ENCODE assay signal across 1 cellular context in the genomic region with DNA sequence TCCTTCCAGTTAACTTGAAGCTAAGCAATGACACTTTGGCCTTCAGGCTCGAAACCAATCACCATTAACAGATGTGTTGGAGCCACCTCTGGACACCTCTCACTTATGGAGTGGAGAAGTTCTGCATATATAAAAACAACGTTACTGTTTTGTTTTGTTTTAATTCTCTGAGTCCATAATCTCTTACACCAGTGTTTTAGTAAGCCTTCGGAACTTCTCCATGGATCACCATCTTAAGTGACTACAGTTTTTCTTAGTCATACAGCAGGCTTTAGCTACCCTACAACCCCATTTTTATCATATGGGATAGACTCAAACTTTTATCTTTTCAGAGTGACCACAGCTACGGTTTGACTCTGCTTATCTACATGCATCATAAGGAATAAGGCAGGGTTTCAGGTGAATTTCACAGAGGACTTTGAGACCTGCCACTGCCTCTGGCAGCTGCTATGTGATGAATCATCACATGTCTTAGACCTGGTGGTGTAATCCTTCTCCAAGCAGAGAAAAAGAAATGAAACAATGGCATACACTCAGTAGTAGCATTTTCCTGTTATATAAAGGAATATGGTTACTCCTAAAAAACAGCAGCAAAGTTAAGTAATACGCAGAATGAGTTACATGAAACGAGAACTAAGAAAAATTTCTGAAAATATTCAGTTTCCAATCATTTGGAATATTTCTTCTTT.
TF ChIP-seq lines count a peak whose summit lies in the region.

No MANE protein-coding gene starts in this region.

TF ChIP-seq in HepG2, 621 proteins besides CTCF, POLR2A, EP300 and RAD21 (continued from another document):
- TF ChIP-seq ZNF337 (CRISPR knock-in tag; IDR thresholded peaks at IDR 0.05; ENCODE audit: borderline replicate concordance, low read depth), result no peak
- TF ChIP-seq HMG20A (CRISPR knock-in tag; IDR thresholded peaks at IDR 0.05; ENCODE audit: borderline replicate concordance), result peak; percentile 29; the same call in 1 of the 2 replicates
- TF ChIP-seq FOSL1 (CRISPR knock-in tag; IDR thresholded peaks at IDR 0.05; ENCODE audit: borderline replicate concordance), result 0 out of 2 replicates have a peak, but pooled peaks have one; percentile 10
- TF ChIP-seq, protein P1, sequence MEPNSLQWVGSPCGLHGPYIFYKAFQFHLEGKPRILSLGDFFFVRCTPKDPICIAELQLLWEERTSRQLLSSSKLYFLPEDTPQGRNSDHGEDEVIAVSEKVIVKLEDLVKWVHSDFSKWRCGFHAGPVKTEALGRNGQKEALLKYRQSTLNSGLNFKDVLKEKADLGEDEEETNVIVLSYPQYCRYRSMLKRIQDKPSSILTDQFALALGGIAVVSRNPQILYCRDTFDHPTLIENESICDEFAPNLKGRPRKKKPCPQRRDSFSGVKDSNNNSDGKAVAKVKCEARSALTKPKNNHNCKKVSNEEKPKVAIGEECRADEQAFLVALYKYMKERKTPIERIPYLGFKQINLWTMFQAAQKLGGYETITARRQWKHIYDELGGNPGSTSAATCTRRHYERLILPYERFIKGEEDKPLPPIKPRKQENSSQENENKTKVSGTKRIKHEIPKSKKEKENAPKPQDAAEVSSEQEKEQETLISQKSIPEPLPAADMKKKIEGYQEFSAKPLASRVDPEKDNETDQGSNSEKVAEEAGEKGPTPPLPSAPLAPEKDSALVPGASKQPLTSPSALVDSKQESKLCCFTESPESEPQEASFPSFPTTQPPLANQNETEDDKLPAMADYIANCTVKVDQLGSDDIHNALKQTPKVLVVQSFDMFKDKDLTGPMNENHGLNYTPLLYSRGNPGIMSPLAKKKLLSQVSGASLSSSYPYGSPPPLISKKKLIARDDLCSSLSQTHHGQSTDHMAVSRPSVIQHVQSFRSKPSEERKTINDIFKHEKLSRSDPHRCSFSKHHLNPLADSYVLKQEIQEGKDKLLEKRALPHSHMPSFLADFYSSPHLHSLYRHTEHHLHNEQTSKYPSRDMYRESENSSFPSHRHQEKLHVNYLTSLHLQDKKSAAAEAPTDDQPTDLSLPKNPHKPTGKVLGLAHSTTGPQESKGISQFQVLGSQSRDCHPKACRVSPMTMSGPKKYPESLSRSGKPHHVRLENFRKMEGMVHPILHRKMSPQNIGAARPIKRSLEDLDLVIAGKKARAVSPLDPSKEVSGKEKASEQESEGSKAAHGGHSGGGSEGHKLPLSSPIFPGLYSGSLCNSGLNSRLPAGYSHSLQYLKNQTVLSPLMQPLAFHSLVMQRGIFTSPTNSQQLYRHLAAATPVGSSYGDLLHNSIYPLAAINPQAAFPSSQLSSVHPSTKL (CRISPR knock-in tag; IDR thresholded peaks at IDR 0.05), result peak; percentile 65; the same call in 1 of the 2 replicates
- TF ChIP-seq, protein P2, sequence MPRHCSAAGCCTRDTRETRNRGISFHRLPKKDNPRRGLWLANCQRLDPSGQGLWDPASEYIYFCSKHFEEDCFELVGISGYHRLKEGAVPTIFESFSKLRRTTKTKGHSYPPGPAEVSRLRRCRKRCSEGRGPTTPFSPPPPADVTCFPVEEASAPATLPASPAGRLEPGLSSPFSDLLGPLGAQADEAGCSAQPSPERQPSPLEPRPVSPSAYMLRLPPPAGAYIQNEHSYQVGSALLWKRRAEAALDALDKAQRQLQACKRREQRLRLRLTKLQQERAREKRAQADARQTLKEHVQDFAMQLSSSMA (CRISPR knock-in tag; IDR thresholded peaks at IDR 0.05), result no peak
- TF ChIP-seq SAP130 (CRISPR knock-in tag; IDR thresholded peaks at IDR 0.05; ENCODE audit: low read depth), result peak; percentile 26; the same call in 1 of the 2 replicates
- TF ChIP-seq, protein P3, sequence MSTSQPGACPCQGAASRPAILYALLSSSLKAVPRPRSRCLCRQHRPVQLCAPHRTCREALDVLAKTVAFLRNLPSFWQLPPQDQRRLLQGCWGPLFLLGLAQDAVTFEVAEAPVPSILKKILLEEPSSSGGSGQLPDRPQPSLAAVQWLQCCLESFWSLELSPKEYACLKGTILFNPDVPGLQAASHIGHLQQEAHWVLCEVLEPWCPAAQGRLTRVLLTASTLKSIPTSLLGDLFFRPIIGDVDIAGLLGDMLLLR (CRISPR knock-in tag; IDR thresholded peaks at IDR 0.05), result no peak
- TF ChIP-seq FOSL2 (CRISPR knock-in tag; IDR thresholded peaks at IDR 0.05), result peak; percentile 95
- TF ChIP-seq ZNF629 (CRISPR knock-in tag; conservative IDR thresholded peaks at IDR 0.05), result no peak
- TF ChIP-seq JUND (CRISPR knock-in tag; IDR thresholded peaks at IDR 0.05), result 0 out of 2 replicates have a peak, but pooled peaks have one; percentile 24
TF ChIP-seq in HepG2: peak in this region for 8.
